Comparison of ENCODE assay signal across 7 cellular contexts in the genomic region with DNA sequence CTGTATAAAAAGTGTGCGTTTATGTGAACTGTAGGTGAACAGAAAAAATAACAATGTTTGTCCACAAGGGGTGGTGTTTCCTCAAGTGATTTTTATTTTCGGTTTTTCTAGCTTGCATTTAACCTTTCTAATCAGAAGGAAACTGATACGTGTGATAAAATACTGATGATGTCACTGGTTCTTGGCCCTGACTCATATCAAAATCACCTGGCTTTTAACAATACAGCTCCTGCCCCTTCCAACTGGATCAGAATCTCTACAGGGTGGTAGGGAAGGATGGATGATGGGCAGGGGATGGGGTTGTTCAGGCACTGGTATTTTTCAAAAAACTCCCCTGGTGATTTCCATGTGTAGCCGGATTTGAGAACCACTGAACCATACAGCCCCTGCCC. TPM values are rescaled to one million over a fixed set of nuclear protein-coding genes. Genes with fewer than 3 reads are reported as not detected.
A peak's percentile ranks its signal among the peaks of the same experiment; 100 is the strongest.
DNase-seq lines count a peak whose midpoint lies in the region; ATAC-seq, FAIRE-seq and TF ChIP-seq lines count a peak whose summit lies in the region.

No MANE protein-coding gene starts in this region.

- no peak for TF ChIP-seq POLR2A in H54 (IDR thresholded peaks at IDR 0.05; ENCODE audit: low read depth, low read length)

- peak; percentile 48 for TF ChIP-seq CTCF in GM12865 (IDR thresholded peaks at IDR 0.05; ENCODE audit: insufficient read depth, low read depth, low read length, missing control alignments)
- TF ChIP-seq CTCF in epithelial cell of esophagus (IDR thresholded peaks at IDR 0.05; ENCODE audit: insufficient read depth, low read depth, low read length, missing control alignments), result peak; percentile 21

- no peak for FAIRE-seq in H54 (lab: Jason Lieb, UNC)

- peak; percentile 69 for ATAC-seq in GM21786 (IDR thresholded peaks at IDR 0.05; ENCODE audit: unreplicated experiment)

- H3K4me3 ChIP-seq in GM12865 (ENCODE audit: low read depth, low read length) (no peak overlapping the region), epithelial cell of esophagus (ENCODE audit: low read length) (no peak overlapping the region)

- DNase-seq in GM12865 (ENCODE audit: low read depth), result peak; percentile 79
- peak; percentile 30 for DNase-seq in NCI-H2196 (lab: John Stamatoyannopoulos, UW; ENCODE audit: unreplicated experiment)
- DNase-seq in epithelial cell of esophagus (ENCODE audit: low read depth), result peak; percentile 48
- DNase-seq in renal cortical epithelial cell (ENCODE audit: low read depth), result peak; percentile 51
- DNase-seq in activated CD8-positive, alpha-beta memory T cell treated with anti-CD3 and anti-CD28 coated beads for 24 hours, result no peak
- no peak for DNase-seq in H54 (ENCODE audit: insufficient read length, low spot score)

RNA-seq across cellular contexts. Expression of a gene that starts 10.9 kb away (rescaled TPM):
- under 0.01 TPM in 1 of 2 replicates, not detected in the other for total RNA-seq in renal cortical epithelial cell

RNA-seq across cellular contexts. Expression of a gene that starts 39.7 kb away (rescaled TPM):
- 303 and 587 TPM in 2 replicates for total RNA-seq in renal cortical epithelial cell

Comparison
In these comparisons a context has a peak if more than half of its experiments do, and no peak if none do; other contexts are left out.
1. DNase-seq: peak in GM12865 (single experiment), NCI-H2196 (single experiment), epithelial cell of esophagus (single experiment) and renal cortical epithelial cell (single experiment); none in activated CD8-positive, alpha-beta memory T cell treated with anti-CD3 and anti-CD28 coated beads for 24 hours (single experiment) and H54 (single experiment).